In the genomic region with DNA sequence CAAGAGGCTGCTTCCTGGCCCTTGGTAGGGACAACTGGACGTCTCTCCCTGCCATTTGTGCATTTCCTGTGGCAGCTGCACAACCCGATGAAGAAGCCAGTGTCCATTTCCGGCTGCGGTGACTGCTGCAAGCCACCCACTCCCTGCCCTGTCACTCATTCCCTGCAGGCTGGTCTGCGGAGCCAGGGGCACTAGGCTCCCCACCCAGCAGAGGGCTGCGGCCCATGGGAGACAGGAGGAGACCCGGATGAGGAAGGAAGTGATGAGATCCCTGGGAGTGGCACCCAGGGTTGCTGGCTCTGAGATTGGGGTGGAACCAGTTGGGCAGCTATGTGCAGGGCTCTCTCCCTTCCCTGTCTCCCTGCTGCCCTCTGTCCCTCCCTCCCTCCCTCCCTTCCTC, we compare ENCODE assay signal across 20 cellular contexts. TPM values are rescaled to one million over a fixed set of nuclear protein-coding genes. Genes with fewer than 3 reads are reported as not detected.
A peak's percentile ranks its signal among the peaks of the same experiment; 100 is the strongest.
DNase-seq lines count a peak whose midpoint lies in the region; ATAC-seq and TF ChIP-seq lines count a peak whose summit lies in the region.
"Had no signal": no experiment of that assay in that cellular context is flagged by ENCODE, and none has a peak within 500 bp of the region (broad histone marks: within the 10 kb centered on the region; RNA-seq: fewer than 3 reads in every experiment).

No MANE protein-coding gene starts in this region.

- no peaks in the 10 kb centered on the region for H3K36me3 Mint-ChIP-seq in neural progenitor cell
- H3K36me3 Mint-ChIP-seq in T-helper 2 cell treated with Interferon-gamma antibody and Interleukin-4, amounts not matched to agents 5 μg/mL and 100 μg/mL, for 36 hours (ENCODE audit: low read depth): no peaks in the 10 kb centered on the region
- H3K36me3 Mint-ChIP-seq: activated naive CD4-positive, alpha-beta T cell treated with anti-CD3 and anti-CD28 coated beads, Interleukin-2, amount 50 U/mL, for 24 hours; immature natural killer cell had no signal

- no peak overlapping the region for H2AFZ ChIP-seq in PC-3 (ENCODE audit: low read length)
- H2AFZ ChIP-seq in neural progenitor cell (replicated peaks): no peak overlapping the region

- H3K27me3 ChIP-seq in PC-3 (ENCODE audit: low read length) (no peaks in the 10 kb centered on the region), esophagus squamous epithelium (no peaks in the 10 kb centered on the region), neural progenitor cell (no peaks in the 10 kb centered on the region)
- H3K27me3 ChIP-seq in effector memory CD4-positive, alpha-beta T cell (replicated peaks; ENCODE audit: control insufficient read depth, insufficient read depth, low read length, poor library complexity, severe bottlenecking): no peaks in the 10 kb centered on the region
- H3K27me3 ChIP-seq: esophagus muscularis mucosa, testis had no signal

- no peak for TF ChIP-seq POLR2A in esophagus squamous epithelium (IDR thresholded peaks at IDR 0.05)

- H4K20me1 ChIP-seq in PC-3 (ENCODE audit: low read length) (no peaks in the 10 kb centered on the region), neural progenitor cell (ENCODE audit: low read depth) (no peaks in the 10 kb centered on the region)

- no peak overlapping the region; the same call in 1 of the 2 replicates for H3K27ac ChIP-seq in PC-3 (ENCODE audit: low read length)
- peak overlapping the region; percentile 10 to 76 (median 44) for H3K27ac ChIP-seq in esophagus squamous epithelium
- H3K27ac ChIP-seq in neural progenitor cell: no peak overlapping the region
- no peak overlapping the region for H3K27ac ChIP-seq in effector memory CD4-positive, alpha-beta T cell (ENCODE audit: insufficient read depth, low read length, poor library complexity, severe bottlenecking)
- H3K27ac ChIP-seq: esophagus muscularis mucosa, RWPE1, skin epidermis, testis had no signal

- no peaks in the 10 kb centered on the region for H3K9me3 ChIP-seq in PC-3 (ENCODE audit: low read length)
- H3K9me3 ChIP-seq in esophagus squamous epithelium: no peaks in the 10 kb centered on the region
- no peaks in the 10 kb centered on the region for H3K9me3 ChIP-seq in neural progenitor cell (ENCODE audit: low read depth)
- no peaks in the 10 kb centered on the region for H3K9me3 ChIP-seq in effector memory CD4-positive, alpha-beta T cell (ENCODE audit: control insufficient read depth, low read length)
- H3K9me3 ChIP-seq: esophagus muscularis mucosa, testis had no signal

- no peak overlapping the region for H3K9ac ChIP-seq in PC-3 (ENCODE audit: low read length)
- no peak overlapping the region for H3K9ac ChIP-seq in neural progenitor cell

- intact Hi-C loops in PC-3 (cut with micrococcal nuclease) (no loop called here), esophagus squamous epithelium (cut with DNase I) (no loop called here)

- peaks cover 2% of the 10 kb centered on the region for H3K27me3 Mint-ChIP-seq in neural progenitor cell (ENCODE audit: insufficient read depth, low read depth)
- no peaks in the 10 kb centered on the region for H3K27me3 Mint-ChIP-seq in stimulated activated naive CD8-positive, alpha-beta T cell treated with anti-CD3 and anti-CD28 coated beads, Interleukin-15, amount 100 ng/mL, for 72 hours
- H3K27me3 Mint-ChIP-seq in T-helper 2 cell treated with Interferon-gamma antibody and Interleukin-4, amounts not matched to agents 5 μg/mL and 100 μg/mL, for 36 hours (ENCODE audit: low read depth): no peaks in the 10 kb centered on the region
- H3K27me3 Mint-ChIP-seq: activated naive CD4-positive, alpha-beta T cell treated with anti-CD3 and anti-CD28 coated beads, Interleukin-2, amount 50 U/mL, for 24 hours; T-helper 17 cell had no signal

- H3F3A ChIP-seq in PC-3 (ENCODE audit: low read length, unreplicated experiment) (no peaks in the 10 kb centered on the region), neural progenitor cell (ENCODE audit: low read depth) (no peaks in the 10 kb centered on the region)

- TF ChIP-seq CTCF in PC-3 (conservative IDR thresholded peaks at IDR 0.05; ENCODE audit: low read depth, low read length): no peak
- no peak for TF ChIP-seq CTCF in esophagus squamous epithelium (IDR thresholded peaks at IDR 0.05)
- TF ChIP-seq CTCF in neural progenitor cell (IDR thresholded peaks at IDR 0.05): no peak

- H3K4me1 Mint-ChIP-seq in neural progenitor cell: peaks cover 13% of the 10 kb centered on the region
- no peaks in the 10 kb centered on the region for H3K4me1 Mint-ChIP-seq in stimulated activated naive CD8-positive, alpha-beta T cell treated with anti-CD3 and anti-CD28 coated beads, Interleukin-15, amount 100 ng/mL, for 72 hours
- no peaks in the 10 kb centered on the region for H3K4me1 Mint-ChIP-seq in T-helper 2 cell treated with Interferon-gamma antibody and Interleukin-4, amounts not matched to agents 5 μg/mL and 100 μg/mL, for 36 hours (ENCODE audit: low read depth)
- H3K4me1 Mint-ChIP-seq: activated naive CD4-positive, alpha-beta T cell treated with anti-CD3 and anti-CD28 coated beads, Interleukin-2, amount 50 U/mL, for 24 hours; immature natural killer cell; T-helper 17 cell had no signal

- 54% methylated on average over 3 to 5 of the region's 7 CpGs for WGBS in esophagus squamous epithelium, 2 donors

- H3K9me3 Mint-ChIP-seq in neural progenitor cell: no peaks in the 10 kb centered on the region
- no peaks in the 10 kb centered on the region for H3K9me3 Mint-ChIP-seq in stimulated activated naive CD8-positive, alpha-beta T cell treated with anti-CD3 and anti-CD28 coated beads, Interleukin-15, amount 100 ng/mL, for 72 hours
- no peaks in the 10 kb centered on the region for H3K9me3 Mint-ChIP-seq in T-helper 2 cell treated with Interferon-gamma antibody and Interleukin-4, amounts not matched to agents 5 μg/mL and 100 μg/mL, for 36 hours
- H3K9me3 Mint-ChIP-seq: activated naive CD4-positive, alpha-beta T cell treated with anti-CD3 and anti-CD28 coated beads, Interleukin-2, amount 50 U/mL, for 24 hours; immature natural killer cell had no signal

- H3K4me2 ChIP-seq in PC-3 (ENCODE audit: low read length) (no peak overlapping the region), neural progenitor cell (no peak overlapping the region)

- DNase-seq in HT-29 (ENCODE audit: low spot score) (peak; percentile 79), PC-3 (peak; percentile 43), esophagus squamous epithelium (lab: John Stamatoyannopoulos, UW) (no peak), neural progenitor cell (ENCODE audit: low spot score) (no peak)
- no peak for DNase-seq in stimulated activated naive CD8-positive, alpha-beta T cell treated with anti-CD3 and anti-CD28 coated beads, Interleukin-15, amount 100 ng/mL, for 72 hours
- no peak for DNase-seq in T-helper 2 cell treated with Interferon-gamma antibody and Interleukin-4, amounts not matched to agents 5 μg/mL and 100 μg/mL, for 36 hours (ENCODE audit: low spot score)
- no peak for DNase-seq in activated naive CD4-positive, alpha-beta T cell (lab: John Stamatoyannopoulos, UW)
- DNase-seq in effector memory CD4-positive, alpha-beta T cell: no peak
- DNase-seq: activated CD4-positive, alpha-beta T cell treated with anti-CD3 and anti-CD28 coated beads for 4 hours; activated T-cell treated with anti-CD3 and anti-CD28 coated beads for 4 hours; dermis blood vessel endothelial cell; immature natural killer cell; NCI-H2029; NCI-H748 treated with DMSO at 0.1 percent for 48 hours; T-helper 17 cell; testis had no signal

- peak overlapping the region; percentile 63 for H3K27ac Mint-ChIP-seq in neural progenitor cell
- H3K27ac Mint-ChIP-seq in stimulated activated naive CD8-positive, alpha-beta T cell treated with anti-CD3 and anti-CD28 coated beads, Interleukin-15, amount 100 ng/mL, for 72 hours: no peak overlapping the region
- H3K27ac Mint-ChIP-seq in T-helper 2 cell treated with Interferon-gamma antibody and Interleukin-4, amounts not matched to agents 5 μg/mL and 100 μg/mL, for 36 hours: no peak overlapping the region
- H3K27ac Mint-ChIP-seq: activated naive CD4-positive, alpha-beta T cell treated with anti-CD3 and anti-CD28 coated beads, Interleukin-2, amount 50 U/mL, for 24 hours; immature natural killer cell; T-helper 17 cell had no signal

- no peaks in the 10 kb centered on the region for H3K79me2 ChIP-seq in PC-3 (ENCODE audit: low read length)
- no peaks in the 10 kb centered on the region for H3K79me2 ChIP-seq in neural progenitor cell (ENCODE audit: low read depth)

- no peak overlapping the region for H3K4me3 ChIP-seq in PC-3 (ENCODE audit: low read length)
- no peak overlapping the region for H3K4me3 ChIP-seq in esophagus squamous epithelium
- H3K4me3 ChIP-seq in neural progenitor cell: no peak overlapping the region
- no peak overlapping the region for H3K4me3 ChIP-seq in effector memory CD4-positive, alpha-beta T cell (ENCODE audit: insufficient read depth, low read depth, low read length, poor library complexity, severe bottlenecking)
- H3K4me3 ChIP-seq: esophagus muscularis mucosa, skin epidermis, testis had no signal

- no peaks in the 10 kb centered on the region for H3K9me2 ChIP-seq in PC-3 (replicated peaks; ENCODE audit: low read length)

- no peak overlapping the region for H3K4me3 Mint-ChIP-seq in neural progenitor cell
- H3K4me3 Mint-ChIP-seq in stimulated activated naive CD8-positive, alpha-beta T cell treated with anti-CD3 and anti-CD28 coated beads, Interleukin-15, amount 100 ng/mL, for 72 hours: no peak overlapping the region
- H3K4me3 Mint-ChIP-seq in T-helper 2 cell treated with Interferon-gamma antibody and Interleukin-4, amounts not matched to agents 5 μg/mL and 100 μg/mL, for 36 hours: no peak overlapping the region
- H3K4me3 Mint-ChIP-seq: activated naive CD4-positive, alpha-beta T cell treated with anti-CD3 and anti-CD28 coated beads, Interleukin-2, amount 50 U/mL, for 24 hours; immature natural killer cell; T-helper 17 cell had no signal

- CTCF ChIA-PET in PC-3 (lab: Charles Lee): no interaction called here

- POLR2A ChIA-PET in PC-3 (lab: Charles Lee; ENCODE audit: unreplicated experiment): no interaction called here

- H3K36me3 ChIP-seq in PC-3 (ENCODE audit: low read depth, low read length) (peaks cover 10% of the 10 kb centered on the region; the same call in 1 of the 2 replicates), esophagus squamous epithelium (peaks cover 0 to 68% (median 3%) of the 10 kb centered on the region in 3 donors), neural progenitor cell (no peaks in the 10 kb centered on the region)
- no peaks in the 10 kb centered on the region for H3K36me3 ChIP-seq in effector memory CD4-positive, alpha-beta T cell (ENCODE audit: control insufficient read depth, insufficient read depth, low read length)

- peak; percentile 48 for ATAC-seq in PC-3
- ATAC-seq in stimulated activated naive CD8-positive, alpha-beta T cell treated with anti-CD3 and anti-CD28 coated beads, Interleukin-15, amount 100 ng/mL, for 72 hours: no peak
- ATAC-seq: T-helper 17 cell had no signal

- no TSS peak for BruUV-seq in PC-3 (replicated peaks; lab: Mats Ljungman, UMichigan)

- peaks cover 6% of the 10 kb centered on the region; the same call in 1 of the 2 replicates for H3K4me1 ChIP-seq in PC-3 (ENCODE audit: insufficient read depth, low read length)
- peaks cover 4 to 58% (median 7%) of the 10 kb centered on the region in 3 donors for H3K4me1 ChIP-seq in esophagus squamous epithelium
- peaks cover 5% of the 10 kb centered on the region for H3K4me1 ChIP-seq in neural progenitor cell
- H3K4me1 ChIP-seq in effector memory CD4-positive, alpha-beta T cell (ENCODE audit: control insufficient read depth, insufficient read depth, low read length, poor library complexity, severe bottlenecking): no peaks in the 10 kb centered on the region

RNA-seq across cellular contexts. Expression of a gene that starts 10.0 kb away (rescaled TPM):
- 70.1 and 105 TPM in 2 replicates for total RNA-seq in HT-29 (2014; rRNA removed; shearing (Covaris generic))
- 5.1 and 7.0 TPM in 2 replicates for total RNA-seq in PC-3 (2014; rRNA removed)
- under 1 TPM in 3 of 4 donors, not detected in 1; 0.09 to 0.95 (median 0.22) TPM for total RNA-seq in esophagus squamous epithelium
- total RNA-seq in neural progenitor cell (ENCODE audit: low replicate concordance): 1.9 and 5.8 TPM in 2 replicates

RNA-seq across cellular contexts. Expression of a gene that starts 50.0 kb away (rescaled TPM):
- 113 and 120 TPM in 2 replicates for total RNA-seq in HT-29 (2014; rRNA removed; shearing (Covaris generic))
- total RNA-seq in PC-3 (2014; rRNA removed) (79.2 and 110 TPM in 2 replicates), esophagus squamous epithelium (10 to 100 TPM; 32.3 to 54.2 (median 37.9) TPM), neural progenitor cell (ENCODE audit: low replicate concordance) (71.4 and 98.9 TPM in 2 replicates)

RNA-seq across cellular contexts. Expression of a gene that starts 50.3 kb away (rescaled TPM):
- 137 and 147 TPM in 2 replicates for total RNA-seq in HT-29 (2014; rRNA removed; shearing (Covaris generic))
- total RNA-seq in PC-3 (2014; rRNA removed): 132 and 137 TPM in 2 replicates
- total RNA-seq in esophagus squamous epithelium: 10 to 100 TPM; 11.4 to 38.1 (median 23.5) TPM
- total RNA-seq in neural progenitor cell (ENCODE audit: low replicate concordance): 51.8 and 68.9 TPM in 2 replicates

Comparison
In these comparisons a context has a peak if more than half of its experiments do, and no peak if none do; other contexts are left out.
1. DNase-seq: peak in HT-29 (single experiment) and PC-3 (single experiment); none in esophagus squamous epithelium (single experiment), neural progenitor cell (single experiment), stimulated activated naive CD8-positive, alpha-beta T cell treated with anti-CD3 and anti-CD28 coated beads, Interleukin-15, amount 100 ng/mL, for 72 hours (0 of 2), T-helper 2 cell treated with Interferon-gamma antibody and Interleukin-4, amounts not matched to agents 5 μg/mL and 100 μg/mL, for 36 hours (single experiment), activated naive CD4-positive, alpha-beta T cell (0 of 4) and effector memory CD4-positive, alpha-beta T cell (0 of 3).
2. H3K27ac ChIP-seq: peak in esophagus squamous epithelium (4 of 4); none in PC-3 (single experiment), neural progenitor cell (single experiment) and effector memory CD4-positive, alpha-beta T cell (single experiment).